25 cellular contexts compared by ENCODE assay signal in genomic region chr12:30095511-30095910, GRCh38.
"Had no signal": no experiment of that assay in that cellular context is flagged by ENCODE, and none has a peak within 500 bp of the region (broad histone marks: within the 10 kb centered on the region; RNA-seq: fewer than 3 reads in every experiment).

No MANE protein-coding gene starts in this region.

- DNase-seq: colonic mucosa; cortex of kidney; effector CD8-positive, alpha-beta T cell; effector memory CD8-positive, alpha-beta T cell; endodermal cell; erythroblast; esophagus squamous epithelium; foreskin keratinocyte; heart left ventricle; hypothalamus; immature natural killer cell; islet precursor cell; kidney; kidney glomerular epithelial cell; left ventricle myocardium superior; lower lobe of right lung; mesenchymal stem cell; mucosa of descending colon; naive B cell; naive thymus-derived CD8-positive, alpha-beta T cell had no signal

- H3K4me3 ChIP-seq: colonic mucosa, esophagus squamous epithelium, gastroesophageal sphincter, heart left ventricle, hepatocyte, left lung, lower lobe of right lung, mucosa of descending colon had no signal

- H3K27me3 ChIP-seq: colonic mucosa, esophagus squamous epithelium, foreskin keratinocyte, gastroesophageal sphincter, heart left ventricle, hepatocyte, left lung had no signal

- H3K9me3 ChIP-seq: colonic mucosa, esophagus squamous epithelium, gastroesophageal sphincter, heart left ventricle, left lung, lower lobe of right lung, mucosa of descending colon had no signal

- H3K4me1 ChIP-seq: colonic mucosa, esophagus squamous epithelium, foreskin keratinocyte, gastroesophageal sphincter, heart left ventricle, left lung, lower lobe of right lung had no signal

- H3K27ac ChIP-seq: colonic mucosa, epithelial cell of prostate, esophagus squamous epithelium, foreskin keratinocyte, gastroesophageal sphincter, heart left ventricle, hepatocyte, left lung, lower lobe of right lung had no signal

- H3K36me3 ChIP-seq: colonic mucosa, esophagus squamous epithelium, gastroesophageal sphincter, heart left ventricle, left lung, lower lobe of right lung had no signal

- H3K79me2 ChIP-seq: hepatocyte had no signal

- H3K4me2 ChIP-seq: hepatocyte had no signal

- H2AFZ ChIP-seq: hepatocyte had no signal

- ATAC-seq: effector memory CD8-positive, alpha-beta T cell; esophagus mucosa; foreskin keratinocyte; gastroesophageal sphincter; heart left ventricle; left lung; left ventricle myocardium superior; lower lobe of right lung; mucosa of descending colon; naive thymus-derived CD8-positive, alpha-beta T cell had no signal
